ENCODE assay signal across 16 cellular contexts in genomic region chr15:39851505-39852082, GRCh38.
DNase-seq lines count a peak whose midpoint lies in the region; ATAC-seq, FAIRE-seq and TF ChIP-seq lines count a peak whose summit lies in the region.
"Had no signal": no experiment of that assay in that cellular context is flagged by ENCODE, and none has a peak within 500 bp of the region (broad histone marks: within the 10 kb centered on the region; RNA-seq: fewer than 3 reads in every experiment).

No MANE protein-coding gene starts in this region.

- H3K36me3 Mint-ChIP-seq in neural progenitor cell: no peaks in the 10 kb centered on the region
- H3K36me3 Mint-ChIP-seq: naive B cell had no signal

- peak overlapping the region; percentile 42 for H3K27ac Mint-ChIP-seq in neural progenitor cell
- H3K27ac Mint-ChIP-seq: naive B cell had no signal

- H3K4me3 ChIP-seq in HEK293 (ENCODE audit: low read depth, low read length) (no peak overlapping the region), endothelial cell of umbilical vein (replicated peaks in 1 of 3; ENCODE audit: insufficient read depth in 1 of 3, low read depth in 1 of 3, low read length in 3 of 3) (no peak overlapping the region), neural progenitor cell (no peak overlapping the region), lower leg skin (ENCODE audit: low read depth, poor library complexity, severe bottlenecking) (no peak overlapping the region), PC-9 (no peak overlapping the region)
- H3K4me3 ChIP-seq: heart left ventricle, upper lobe of left lung had no signal

- CTCF ChIA-PET in HEK293 (lab: Yijun Ruan, JAX) (interaction anchor here (0.6 to 1.6 kb wide), 2 partner anchors 21 to 23 kb away, joined by 3 to 5 read pairs; no protein-coding TSS in a partner anchor), endothelial cell of umbilical vein (lab: Charles Lee) (interaction anchor here (0.8 to 1.9 kb wide), 4 partner anchors 27 to 37 kb away, joined by 3 to 5 read pairs (median 4); no protein-coding TSS in a partner anchor), PC-9 (lab: Charles Lee) (no interaction called here)

- no peaks in the 10 kb centered on the region for H3K9me1 ChIP-seq in endothelial cell of umbilical vein (replicated peaks; ENCODE audit: control insufficient read depth, extremely low read depth, insufficient read depth, low read length)

- H3K79me2 ChIP-seq in endothelial cell of umbilical vein (ENCODE audit: control insufficient read depth, insufficient read depth, low read length): peaks cover 15% of the 10 kb centered on the region
- peaks cover 37% of the 10 kb centered on the region for H3K79me2 ChIP-seq in neural progenitor cell (ENCODE audit: low read depth)
- H3K79me2 ChIP-seq in PC-9 (ENCODE audit: low read depth): no peaks in the 10 kb centered on the region

- H3K27ac ChIP-seq in HEK293 (ENCODE audit: extremely low read depth, low read depth, low read length): no peak overlapping the region
- H3K27ac ChIP-seq in endothelial cell of umbilical vein (ENCODE audit: insufficient read depth, low read depth, low read length): peak overlapping the region; percentile 80
- no peak overlapping the region for H3K27ac ChIP-seq in neural progenitor cell
- H3K27ac ChIP-seq in PC-9: no peak overlapping the region
- H3K27ac ChIP-seq: C4-2B, heart left ventricle, upper lobe of left lung had no signal

- TF ChIP-seq POLR2A in endothelial cell of umbilical vein (IDR thresholded peaks at IDR 0.05; ENCODE audit: low read depth, low read length) (no peak), lower leg skin (IDR thresholded peaks at IDR 0.05) (no peak)

- H3F3A ChIP-seq in neural progenitor cell (ENCODE audit: low read depth) (peaks cover 12% of the 10 kb centered on the region), PC-9 (ENCODE audit: insufficient read depth, low read depth) (no peaks in the 10 kb centered on the region)

- peaks cover 3% of the 10 kb centered on the region for H3K9me3 Mint-ChIP-seq in neural progenitor cell
- H3K9me3 Mint-ChIP-seq: naive B cell had no signal

- H4K20me1 ChIP-seq in endothelial cell of umbilical vein (replicated peaks; ENCODE audit: control insufficient read depth, extremely low read depth, insufficient read depth, low read length) (peaks cover 2% of the 10 kb centered on the region), neural progenitor cell (ENCODE audit: low read depth) (no peaks in the 10 kb centered on the region), PC-9 (ENCODE audit: insufficient read depth) (no peaks in the 10 kb centered on the region)

- in situ Hi-C loops in SK-MEL-5 (cut with HindIII; ENCODE audit: low pct_unique_long_range_greater_than_20kb, low sequenced_read_pairs): no loop called here

- POLR2A ChIA-PET in HEK293 (lab: Yijun Ruan, JAX): no interaction called here
- POLR2A ChIA-PET in endothelial cell of umbilical vein (lab: Charles Lee): no interaction called here
- POLR2A ChIA-PET in PC-9 (lab: Charles Lee; ENCODE audit: unreplicated experiment): no interaction called here

- WGBS in lower leg skin, 2 donors: 56 to 59% methylated on average over 7 of the region's 7 CpGs

- peaks cover 24% of the 10 kb centered on the region for H3K4me1 Mint-ChIP-seq in neural progenitor cell
- H3K4me1 Mint-ChIP-seq: naive B cell had no signal

- H3K4me2 ChIP-seq in endothelial cell of umbilical vein (ENCODE audit: insufficient read depth, low read length) (peak overlapping the region; percentile 34), neural progenitor cell (no peak overlapping the region), PC-9 (no peak overlapping the region)

- intact Hi-C loops in endothelial cell of umbilical vein (cut with micrococcal nuclease): no loop called here
- intact Hi-C loops in lower leg skin (cut with DNase I; ENCODE audit: low total_unique reads): no loop called here
- intact Hi-C loops in PC-9 (cut with micrococcal nuclease; ENCODE audit: unreplicated experiment): no loop called here

- TF ChIP-seq CTCF in HEK293 (tag by site-specific recombination; IDR thresholded peaks at IDR 0.05) (no peak), endothelial cell of umbilical vein (IDR thresholded peaks at IDR 0.05; ENCODE audit: extremely low read depth in 1 of 2, insufficient read depth in 1 of 2, low read depth in 1 of 2, low read length in 2 of 2) (no peak), neural progenitor cell (IDR thresholded peaks at IDR 0.05) (no peak), lower leg skin (IDR thresholded peaks at IDR 0.05) (no peak), PC-9 (conservative IDR thresholded peaks at IDR 0.05) (no peak)

- H3K36me3 ChIP-seq in HEK293 (ENCODE audit: control insufficient read depth in 2 of 2, insufficient read depth in 1 of 2, low read length in 2 of 2) (no peaks in the 10 kb centered on the region), endothelial cell of umbilical vein (ENCODE audit: control insufficient read depth in 2 of 2, extremely low read depth in 1 of 2, insufficient read depth in 2 of 2, low read length in 2 of 2) (no peaks in the 10 kb centered on the region), neural progenitor cell (no peaks in the 10 kb centered on the region), PC-9 (ENCODE audit: low read depth) (no peaks in the 10 kb centered on the region)
- H3K36me3 ChIP-seq: heart left ventricle, upper lobe of left lung had no signal

- dilution Hi-C loops in endothelial cell of umbilical vein (cut with MboI; ENCODE audit: extremely low pct_ligation_motif_present, low sequenced_read_pairs): no loop called here

- H3K9me3 ChIP-seq in HEK293 (ENCODE audit: control insufficient read depth, insufficient read depth, low read depth, low read length): no peaks in the 10 kb centered on the region
- H3K9me3 ChIP-seq in endothelial cell of umbilical vein (replicated peaks; ENCODE audit: control insufficient read depth, insufficient read depth, low read length): no peaks in the 10 kb centered on the region
- H3K9me3 ChIP-seq in neural progenitor cell (ENCODE audit: low read depth): no peaks in the 10 kb centered on the region
- H3K9me3 ChIP-seq in PC-9 (ENCODE audit: insufficient read depth, low read depth): no peaks in the 10 kb centered on the region
- H3K9me3 ChIP-seq: heart left ventricle, upper lobe of left lung had no signal

- H3K9ac ChIP-seq in endothelial cell of umbilical vein (replicated peaks; ENCODE audit: extremely low read depth, insufficient read depth, low read length) (peak overlapping the region; percentile 28), neural progenitor cell (no peak overlapping the region)

- H2AFZ ChIP-seq in endothelial cell of umbilical vein (ENCODE audit: low read depth, low read length) (no peak overlapping the region), neural progenitor cell (replicated peaks) (no peak overlapping the region), PC-9 (no peak overlapping the region)

- no peak overlapping the region for H3K4me3 Mint-ChIP-seq in neural progenitor cell
- H3K4me3 Mint-ChIP-seq: naive B cell had no signal

- no peaks in the 10 kb centered on the region for H3K27me3 Mint-ChIP-seq in neural progenitor cell (ENCODE audit: insufficient read depth, low read depth)

- DNase-seq in SK-MEL-5 (ENCODE audit: low read depth, low spot score) (peak; percentile 8), endothelial cell of umbilical vein (ENCODE audit: low read depth, low spot score) (peak; percentile 93), neural progenitor cell (ENCODE audit: low spot score) (no peak), lower leg skin (ENCODE audit: low spot score in 2 of 2) (no peak), PC-9 (no peak), NCI-H1092 treated with DMSO at 0.1 percent for 48 hours (lab: John Stamatoyannopoulos, UW) (no peak)
- DNase-seq: activated gamma-delta T cell treated with Interleukin-2 at 50 U/mL for 16 hours; DMS79; heart left ventricle; naive B cell; NCI-H2081; stimulated activated CD4-positive, alpha-beta T cell treated with anti-CD3 and anti-CD28 coated beads, Interleukin-2, amount 100 ng/mL, for 24 hours; upper lobe of left lung had no signal

- no peak for ATAC-seq in esophagus mucosa
- ATAC-seq: heart left ventricle had no signal

- H3K9me2 ChIP-seq in PC-9 (ENCODE audit: insufficient read depth): no peaks in the 10 kb centered on the region

- no peaks in the 10 kb centered on the region for H3K27me3 ChIP-seq in endothelial cell of umbilical vein (ENCODE audit: control insufficient read depth in 2 of 2, insufficient read depth in 2 of 2, low read length in 2 of 2)
- no peaks in the 10 kb centered on the region for H3K27me3 ChIP-seq in neural progenitor cell
- no peaks in the 10 kb centered on the region for H3K27me3 ChIP-seq in PC-9 (ENCODE audit: insufficient read depth, low read depth)
- H3K27me3 ChIP-seq: heart left ventricle, upper lobe of left lung had no signal

- no TSS peak for BruUV-seq in endothelial cell of umbilical vein (replicated peaks; lab: Mats Ljungman, UMichigan)
- BruUV-seq in PC-9 (replicated peaks; lab: Mats Ljungman, UMichigan): no TSS peak

- FAIRE-seq in endothelial cell of umbilical vein (lab: Jason Lieb, UNC): peak; percentile 55

- H3K4me1 ChIP-seq in HEK293 (ENCODE audit: control insufficient read depth, insufficient read depth, low read length) (peaks cover 11% of the 10 kb centered on the region), endothelial cell of umbilical vein (ENCODE audit: control insufficient read depth, extremely low read depth, insufficient read depth, low read length) (peaks cover 10% of the 10 kb centered on the region), neural progenitor cell (peaks cover 15% of the 10 kb centered on the region), PC-9 (replicated peaks; ENCODE audit: insufficient read depth) (no peaks in the 10 kb centered on the region; the same call in 1 of the 2 replicates)

TF ChIP-seq in HEK293, 187 proteins besides CTCF, POLR2A, EP300 and RAD21 (continues in another document):
- no peak for TF ChIP-seq SP3 (tag by site-specific recombination; IDR thresholded peaks at IDR 0.05)

TF ChIP-seq in endothelial cell of umbilical vein, 7 proteins besides CTCF, POLR2A, EP300 and RAD21:
- TF ChIP-seq FOS (IDR thresholded peaks at IDR 0.05; ENCODE audit: borderline replicate concordance, insufficient read depth, low read length): no peak
- TF ChIP-seq POLR2AphosphoS5 (IDR thresholded peaks at IDR 0.05; ENCODE audit: insufficient read depth, low read depth, low read length): no peak
- TF ChIP-seq MAX (IDR thresholded peaks at IDR 0.05; ENCODE audit: insufficient read depth, insufficient read length): no peak
- peak; percentile 50 for TF ChIP-seq JUN (IDR thresholded peaks at IDR 0.05; ENCODE audit: borderline replicate concordance, insufficient read depth, insufficient read length, low read depth)
- no peak for TF ChIP-seq EZH2 (IDR thresholded peaks at IDR 0.05; ENCODE audit: borderline replicate concordance, low read depth, low read length, severe bottlenecking)
- TF ChIP-seq MYC (IDR thresholded peaks at IDR 0.05; ENCODE audit: low read depth, low read length): no peak
- no peak for TF ChIP-seq GATA2 (IDR thresholded peaks at IDR 0.05; ENCODE audit: insufficient read depth, insufficient read length, low read depth, low read length)
TF ChIP-seq in endothelial cell of umbilical vein: peak in this region for 1.

Comparison
In these comparisons a context has a peak if more than half of its experiments do, and no peak if none do; other contexts are left out.
1. DNase-seq: peak in SK-MEL-5 (single experiment) and endothelial cell of umbilical vein (single experiment); none in neural progenitor cell (single experiment), lower leg skin (0 of 2), PC-9 (0 of 2) and NCI-H1092 treated with DMSO at 0.1 percent for 48 hours (single experiment).